In the genomic region with DNA sequence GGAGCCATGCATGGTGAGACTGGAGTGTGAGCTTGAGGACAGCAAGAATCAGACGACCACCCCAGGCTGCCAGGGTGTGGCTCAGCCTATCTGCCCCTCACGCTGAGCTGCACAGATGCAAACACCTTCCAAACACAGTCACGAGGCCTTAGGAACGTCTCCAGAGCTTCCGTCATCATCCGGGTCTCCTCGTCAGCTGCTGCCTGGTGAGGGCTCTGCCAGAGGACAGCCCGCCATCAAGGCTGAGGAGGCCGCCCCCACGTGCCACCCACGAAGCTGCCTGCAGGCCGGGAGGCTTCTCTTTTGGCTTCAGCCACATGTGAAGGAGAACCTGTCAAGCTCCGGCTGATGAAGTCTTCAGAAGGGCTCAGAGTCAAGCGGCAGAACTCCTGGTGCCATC, we compare ENCODE assay signal across 1 cellular context.
TF ChIP-seq lines count a peak whose summit lies in the region.

No MANE protein-coding gene starts in this region.

TF ChIP-seq in K562, 482 proteins besides CTCF, POLR2A, EP300 and RAD21 (continued from another document):
- TF ChIP-seq, protein P1, sequence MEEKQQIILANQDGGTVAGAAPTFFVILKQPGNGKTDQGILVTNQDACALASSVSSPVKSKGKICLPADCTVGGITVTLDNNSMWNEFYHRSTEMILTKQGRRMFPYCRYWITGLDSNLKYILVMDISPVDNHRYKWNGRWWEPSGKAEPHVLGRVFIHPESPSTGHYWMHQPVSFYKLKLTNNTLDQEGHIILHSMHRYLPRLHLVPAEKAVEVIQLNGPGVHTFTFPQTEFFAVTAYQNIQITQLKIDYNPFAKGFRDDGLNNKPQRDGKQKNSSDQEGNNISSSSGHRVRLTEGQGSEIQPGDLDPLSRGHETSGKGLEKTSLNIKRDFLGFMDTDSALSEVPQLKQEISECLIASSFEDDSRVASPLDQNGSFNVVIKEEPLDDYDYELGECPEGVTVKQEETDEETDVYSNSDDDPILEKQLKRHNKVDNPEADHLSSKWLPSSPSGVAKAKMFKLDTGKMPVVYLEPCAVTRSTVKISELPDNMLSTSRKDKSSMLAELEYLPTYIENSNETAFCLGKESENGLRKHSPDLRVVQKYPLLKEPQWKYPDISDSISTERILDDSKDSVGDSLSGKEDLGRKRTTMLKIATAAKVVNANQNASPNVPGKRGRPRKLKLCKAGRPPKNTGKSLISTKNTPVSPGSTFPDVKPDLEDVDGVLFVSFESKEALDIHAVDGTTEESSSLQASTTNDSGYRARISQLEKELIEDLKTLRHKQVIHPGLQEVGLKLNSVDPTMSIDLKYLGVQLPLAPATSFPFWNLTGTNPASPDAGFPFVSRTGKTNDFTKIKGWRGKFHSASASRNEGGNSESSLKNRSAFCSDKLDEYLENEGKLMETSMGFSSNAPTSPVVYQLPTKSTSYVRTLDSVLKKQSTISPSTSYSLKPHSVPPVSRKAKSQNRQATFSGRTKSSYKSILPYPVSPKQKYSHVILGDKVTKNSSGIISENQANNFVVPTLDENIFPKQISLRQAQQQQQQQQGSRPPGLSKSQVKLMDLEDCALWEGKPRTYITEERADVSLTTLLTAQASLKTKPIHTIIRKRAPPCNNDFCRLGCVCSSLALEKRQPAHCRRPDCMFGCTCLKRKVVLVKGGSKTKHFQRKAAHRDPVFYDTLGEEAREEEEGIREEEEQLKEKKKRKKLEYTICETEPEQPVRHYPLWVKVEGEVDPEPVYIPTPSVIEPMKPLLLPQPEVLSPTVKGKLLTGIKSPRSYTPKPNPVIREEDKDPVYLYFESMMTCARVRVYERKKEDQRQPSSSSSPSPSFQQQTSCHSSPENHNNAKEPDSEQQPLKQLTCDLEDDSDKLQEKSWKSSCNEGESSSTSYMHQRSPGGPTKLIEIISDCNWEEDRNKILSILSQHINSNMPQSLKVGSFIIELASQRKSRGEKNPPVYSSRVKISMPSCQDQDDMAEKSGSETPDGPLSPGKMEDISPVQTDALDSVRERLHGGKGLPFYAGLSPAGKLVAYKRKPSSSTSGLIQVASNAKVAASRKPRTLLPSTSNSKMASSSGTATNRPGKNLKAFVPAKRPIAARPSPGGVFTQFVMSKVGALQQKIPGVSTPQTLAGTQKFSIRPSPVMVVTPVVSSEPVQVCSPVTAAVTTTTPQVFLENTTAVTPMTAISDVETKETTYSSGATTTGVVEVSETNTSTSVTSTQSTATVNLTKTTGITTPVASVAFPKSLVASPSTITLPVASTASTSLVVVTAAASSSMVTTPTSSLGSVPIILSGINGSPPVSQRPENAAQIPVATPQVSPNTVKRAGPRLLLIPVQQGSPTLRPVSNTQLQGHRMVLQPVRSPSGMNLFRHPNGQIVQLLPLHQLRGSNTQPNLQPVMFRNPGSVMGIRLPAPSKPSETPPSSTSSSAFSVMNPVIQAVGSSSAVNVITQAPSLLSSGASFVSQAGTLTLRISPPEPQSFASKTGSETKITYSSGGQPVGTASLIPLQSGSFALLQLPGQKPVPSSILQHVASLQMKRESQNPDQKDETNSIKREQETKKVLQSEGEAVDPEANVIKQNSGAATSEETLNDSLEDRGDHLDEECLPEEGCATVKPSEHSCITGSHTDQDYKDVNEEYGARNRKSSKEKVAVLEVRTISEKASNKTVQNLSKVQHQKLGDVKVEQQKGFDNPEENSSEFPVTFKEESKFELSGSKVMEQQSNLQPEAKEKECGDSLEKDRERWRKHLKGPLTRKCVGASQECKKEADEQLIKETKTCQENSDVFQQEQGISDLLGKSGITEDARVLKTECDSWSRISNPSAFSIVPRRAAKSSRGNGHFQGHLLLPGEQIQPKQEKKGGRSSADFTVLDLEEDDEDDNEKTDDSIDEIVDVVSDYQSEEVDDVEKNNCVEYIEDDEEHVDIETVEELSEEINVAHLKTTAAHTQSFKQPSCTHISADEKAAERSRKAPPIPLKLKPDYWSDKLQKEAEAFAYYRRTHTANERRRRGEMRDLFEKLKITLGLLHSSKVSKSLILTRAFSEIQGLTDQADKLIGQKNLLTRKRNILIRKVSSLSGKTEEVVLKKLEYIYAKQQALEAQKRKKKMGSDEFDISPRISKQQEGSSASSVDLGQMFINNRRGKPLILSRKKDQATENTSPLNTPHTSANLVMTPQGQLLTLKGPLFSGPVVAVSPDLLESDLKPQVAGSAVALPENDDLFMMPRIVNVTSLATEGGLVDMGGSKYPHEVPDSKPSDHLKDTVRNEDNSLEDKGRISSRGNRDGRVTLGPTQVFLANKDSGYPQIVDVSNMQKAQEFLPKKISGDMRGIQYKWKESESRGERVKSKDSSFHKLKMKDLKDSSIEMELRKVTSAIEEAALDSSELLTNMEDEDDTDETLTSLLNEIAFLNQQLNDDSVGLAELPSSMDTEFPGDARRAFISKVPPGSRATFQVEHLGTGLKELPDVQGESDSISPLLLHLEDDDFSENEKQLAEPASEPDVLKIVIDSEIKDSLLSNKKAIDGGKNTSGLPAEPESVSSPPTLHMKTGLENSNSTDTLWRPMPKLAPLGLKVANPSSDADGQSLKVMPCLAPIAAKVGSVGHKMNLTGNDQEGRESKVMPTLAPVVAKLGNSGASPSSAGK (IDR thresholded peaks at IDR 0.05) = peak; percentile 38; the same call in 1 of the 2 replicates
